7 cellular contexts compared by ENCODE assay signal in genomic region chr10:130181858-130182257, GRCh38.
"Had no signal": no experiment of that assay in that cellular context is flagged by ENCODE, and none has a peak within 500 bp of the region (broad histone marks: within the 10 kb centered on the region; RNA-seq: fewer than 3 reads in every experiment).

No MANE protein-coding gene starts in this region.

- H3K4me2 ChIP-seq: GM23338 had no signal

- H2AFZ ChIP-seq: GM23338 had no signal

- H3K9me3 Mint-ChIP-seq: GM23338, H9 had no signal

- DNase-seq: H9, HCEC 1CT had no signal

- FAIRE-seq: H1, H54, HTR-8/SVneo, K562 had no signal

- ATAC-seq: GM23338, K562 had no signal

- H3K4me1 Mint-ChIP-seq: GM23338 had no signal

- H3K4me3 ChIP-seq: GM23338, K562 had no signal

- H3K27ac Mint-ChIP-seq: GM23338, H9 had no signal

- H3K4me3 Mint-ChIP-seq: GM23338, H9 had no signal
